In the genomic region with DNA sequence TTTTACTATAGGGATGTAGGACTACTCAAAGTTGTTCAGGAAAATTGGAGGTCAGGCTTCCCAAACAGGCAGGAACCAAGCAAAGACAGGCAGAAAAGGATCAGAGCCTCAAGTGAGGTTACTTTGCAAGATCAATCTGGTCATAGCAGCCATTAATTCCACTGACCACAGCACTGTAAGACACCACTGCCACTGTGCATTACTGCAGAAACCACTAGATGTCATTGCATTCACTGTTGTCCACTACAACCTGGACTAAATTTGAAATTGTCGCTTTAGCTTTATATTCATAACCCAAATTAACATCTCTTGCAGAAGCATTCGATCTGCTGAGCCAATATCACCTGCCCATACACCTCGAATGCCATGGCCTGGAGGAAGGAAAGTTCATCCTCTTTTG, we compare ENCODE assay signal across 9 cellular contexts.
A peak's percentile ranks its signal among the peaks of the same experiment; 100 is the strongest.
DNase-seq lines count a peak whose midpoint lies in the region; ATAC-seq lines count a peak whose summit lies in the region.
"Had no signal": no experiment of that assay in that cellular context is flagged by ENCODE, and none has a peak within 500 bp of the region (broad histone marks: within the 10 kb centered on the region; RNA-seq: fewer than 3 reads in every experiment).

No MANE protein-coding gene starts in this region.

- ATAC-seq in GM18907 (IDR thresholded peaks at IDR 0.05; ENCODE audit: unreplicated experiment) (peak; percentile 48), GM18873 (IDR thresholded peaks at IDR 0.05; ENCODE audit: low FRiP score, unreplicated experiment) (no peak)

- DNase-seq in Ammon's horn (ENCODE audit: low spot score) (peak; percentile 47), OCI-M1 (lab: John Stamatoyannopoulos, UW) (peak; percentile 37), iris pigment epithelial cell (ENCODE audit: low read depth) (peak; percentile 0), ecto neural progenitor cell (ENCODE audit: low spot score) (no peak), cerebellar nuclear complex (lab: John Stamatoyannopoulos, UW) (no peak)
- no peak for DNase-seq in stimulated activated CD4-positive, alpha-beta T cell treated with anti-CD3 and anti-CD28 coated beads, Interleukin-1b, Interleukin-23, amount 100 ng/mL, for 48 hours
- DNase-seq: NCI-H226 had no signal

Comparison
In these comparisons a context has a peak if more than half of its experiments do, and no peak if none do; other contexts are left out.
1. DNase-seq: peak in Ammon's horn (single experiment), OCI-M1 (single experiment) and iris pigment epithelial cell (single experiment); none in stimulated activated CD4-positive, alpha-beta T cell treated with anti-CD3 and anti-CD28 coated beads, Interleukin-1b, Interleukin-23, amount 100 ng/mL, for 48 hours (single experiment), ecto neural progenitor cell (single experiment) and cerebellar nuclear complex (0 of 2).